ENCODE assay signal across 8 cellular contexts in the genomic region with DNA sequence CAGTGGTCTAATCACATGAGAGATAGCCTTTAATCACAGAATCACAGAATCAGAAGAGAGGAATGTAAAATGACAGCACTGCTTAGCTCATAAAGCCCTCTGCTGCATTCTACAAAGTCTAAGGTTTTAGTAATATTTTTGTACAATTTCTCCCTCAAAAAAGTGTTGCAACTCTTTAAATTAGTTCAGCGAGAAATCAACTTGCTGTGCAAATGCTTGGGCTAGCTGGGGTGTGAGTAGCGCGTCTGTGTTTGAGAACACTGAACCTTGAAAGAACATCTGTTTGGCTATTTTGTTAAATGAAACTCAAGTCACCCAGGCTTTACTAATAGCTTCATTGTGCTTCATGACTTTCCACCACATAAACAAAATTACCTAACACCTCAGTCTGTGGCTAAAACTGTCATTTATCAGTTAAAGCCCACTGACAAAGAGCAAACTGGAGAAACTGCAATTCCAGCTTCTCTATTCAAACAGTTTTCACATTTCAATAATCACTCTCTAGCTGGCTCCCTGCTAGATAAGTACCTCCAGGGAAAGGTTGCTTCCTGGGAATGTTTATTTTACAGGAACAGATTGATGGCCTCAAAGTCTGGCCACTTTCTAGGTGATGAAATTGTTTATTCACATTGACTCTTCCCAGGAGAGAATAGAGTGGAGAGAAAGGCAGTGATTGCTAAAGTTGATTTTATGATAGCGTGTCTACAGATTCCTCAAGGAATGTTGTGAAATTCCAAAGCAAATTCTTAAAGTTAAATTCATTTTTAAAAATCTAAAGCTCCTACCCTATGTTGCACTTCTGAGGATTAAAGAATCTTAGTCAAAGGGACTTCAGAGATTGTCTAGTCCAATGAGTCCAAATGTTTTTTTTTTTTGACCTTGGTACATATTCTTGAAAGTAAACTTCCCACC. TPM values are rescaled to one million over a fixed set of nuclear protein-coding genes. Genes with fewer than 3 reads are reported as not detected.
DNase-seq lines count a peak whose midpoint lies in the region; ATAC-seq and TF ChIP-seq lines count a peak whose summit lies in the region.

No MANE protein-coding gene starts in this region.

- H3K4me3 ChIP-seq in ACC112 (ENCODE audit: low read depth, low read length) (peak overlapping the region; percentile 47), endocrine pancreas (ENCODE audit: control insufficient read depth, insufficient read depth, low read length) (peak overlapping the region; percentile 54), smooth muscle cell (no peak overlapping the region)

- H3K79me2 ChIP-seq in ACC112 (ENCODE audit: control insufficient read depth, insufficient read depth, low read length, unreplicated experiment) (no peaks in the 10 kb centered on the region), smooth muscle cell (ENCODE audit: low read depth) (no peaks in the 10 kb centered on the region)

- H3K27me3 ChIP-seq in ACC112 (ENCODE audit: insufficient read depth, low read length) = no peaks in the 10 kb centered on the region
- H3K27me3 ChIP-seq in endocrine pancreas (ENCODE audit: control insufficient read depth, insufficient read depth, low read length) = no peaks in the 10 kb centered on the region
- peaks cover 11% of the 10 kb centered on the region for H3K27me3 ChIP-seq in smooth muscle cell (ENCODE audit: low read depth)

- TF ChIP-seq CTCF in smooth muscle cell (IDR thresholded peaks at IDR 0.05; ENCODE audit: borderline replicate concordance, insufficient read depth, poor library complexity, severe bottlenecking) = no peak

- peak overlapping the region; percentile 64 for H3K4me2 ChIP-seq in smooth muscle cell

- H3K9me3 ChIP-seq in endocrine pancreas (ENCODE audit: control insufficient read depth, low read length) = no peaks in the 10 kb centered on the region
- no peaks in the 10 kb centered on the region for H3K9me3 ChIP-seq in smooth muscle cell (replicated peaks; ENCODE audit: low read depth)

- H2AFZ ChIP-seq in ACC112 (ENCODE audit: low read length, unreplicated experiment) (no peak overlapping the region), smooth muscle cell (ENCODE audit: low read depth) (no peak overlapping the region)

- WGBS in smooth muscle cell (ENCODE audit: low lambda C conversion rate) = 55% methylated on average over 4 of the region's 4 CpGs

- H3K4me1 ChIP-seq in ACC112 (ENCODE audit: control insufficient read depth, insufficient read depth, low read length, unreplicated experiment) = peaks cover 57% of the 10 kb centered on the region
- peaks cover 15% of the 10 kb centered on the region for H3K4me1 ChIP-seq in endocrine pancreas (ENCODE audit: control insufficient read depth, insufficient read depth, low read length)
- H3K4me1 ChIP-seq in smooth muscle cell (ENCODE audit: low read depth) = peaks cover 8% of the 10 kb centered on the region

- DNase-seq in smooth muscle cell (lab: John Stamatoyannopoulos, UW; ENCODE audit: unreplicated experiment) (no peak), NCI-H2029 (lab: John Stamatoyannopoulos, UW) (no peak), retina (no peak), NCI-H82 treated with DMSO at 0.1 percent for 48 hours (lab: John Stamatoyannopoulos, UW; ENCODE audit: unreplicated experiment) (no peak)

- H3F3A ChIP-seq in smooth muscle cell (ENCODE audit: low read depth) = no peaks in the 10 kb centered on the region

- peak; percentile 43 for ATAC-seq in GM19372 (IDR thresholded peaks at IDR 0.05; ENCODE audit: low read depth, unreplicated experiment)
- ATAC-seq in HG03571 (IDR thresholded peaks at IDR 0.05; ENCODE audit: unreplicated experiment) = peak; percentile 56

- no peak overlapping the region for H3K9ac ChIP-seq in endocrine pancreas (ENCODE audit: control insufficient read depth, insufficient read depth, low read length)
- H3K9ac ChIP-seq in smooth muscle cell (ENCODE audit: low read depth) = no peak overlapping the region

- H3K36me3 ChIP-seq in ACC112 (ENCODE audit: insufficient read depth, low read length) = no peaks in the 10 kb centered on the region
- H3K36me3 ChIP-seq in endocrine pancreas (ENCODE audit: control insufficient read depth, insufficient read depth, low read length) = no peaks in the 10 kb centered on the region
- H3K36me3 ChIP-seq in smooth muscle cell (ENCODE audit: low read depth) = no peaks in the 10 kb centered on the region

- H3K27ac ChIP-seq in ACC112 (ENCODE audit: low read depth, low read length) = peak overlapping the region; percentile 98
- H3K27ac ChIP-seq in smooth muscle cell (ENCODE audit: low read depth) = peak overlapping the region; percentile 56

- no peaks in the 10 kb centered on the region for H4K20me1 ChIP-seq in smooth muscle cell (ENCODE audit: low read depth)

RNA-seq across cellular contexts. Expression of gene STAT1, which starts 36.0 kb away (rescaled TPM):
- 66.5 and 74.6 TPM in 2 replicates for total RNA-seq in smooth muscle cell
- 30.5 and 33.7 TPM in 2 replicates for polyA plus RNA-seq in smooth muscle cell
